ENCODE assay signal across 1 cellular context in the genomic region with DNA sequence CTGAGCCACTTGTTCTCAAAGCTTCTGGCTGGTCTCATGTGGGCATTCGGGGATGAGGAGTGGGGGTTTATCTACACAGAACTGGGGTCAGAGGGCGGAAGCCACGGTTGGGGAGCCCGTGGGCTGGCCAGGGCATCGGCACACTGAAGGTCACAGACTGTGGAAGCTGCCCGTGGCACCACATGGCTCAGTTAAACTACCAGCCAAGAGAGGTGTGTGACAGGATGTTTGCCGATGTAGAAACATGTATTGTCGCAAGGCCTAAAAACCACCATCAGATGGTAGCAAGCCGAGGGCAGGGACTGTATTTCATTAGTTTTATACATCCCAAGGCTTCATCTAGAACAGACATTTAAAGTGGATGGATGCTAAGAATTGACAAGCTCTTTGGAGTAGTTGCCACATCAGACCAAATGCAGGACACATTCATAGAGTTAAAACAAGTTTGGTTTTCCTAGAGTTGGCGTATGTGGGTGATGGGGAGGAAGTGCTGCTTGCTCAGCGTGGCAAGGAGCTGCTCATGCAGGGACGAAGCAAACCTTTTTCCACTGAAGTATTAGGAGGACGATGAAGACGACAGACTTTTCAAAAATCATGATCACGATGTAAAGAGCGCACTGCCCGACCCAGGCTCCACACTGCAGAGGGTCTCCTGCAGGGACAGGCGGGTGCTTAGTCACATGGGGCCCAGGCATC.
TF ChIP-seq lines count a peak whose summit lies in the region.

No MANE protein-coding gene starts in this region.

TF ChIP-seq in HepG2, 621 proteins besides CTCF, POLR2A, EP300 and RAD21:
- TF ChIP-seq DNMT3B (CRISPR knock-in tag; conservative IDR thresholded peaks at IDR 0.05) (no peak), GATA4 (IDR thresholded peaks at IDR 0.05; ENCODE audit: borderline replicate concordance, low read depth) (no peak), SRSF1 (optimal IDR thresholded peaks at IDR 0.05; ENCODE audit: low read depth, low read length) (no peak), MTF2 (CRISPR knock-in tag; IDR thresholded peaks at IDR 0.05; ENCODE audit: borderline replicate concordance) (no peak), ZNF713 (CRISPR knock-in tag; IDR thresholded peaks at IDR 0.05) (no peak), ZNF124 (CRISPR knock-in tag; IDR thresholded peaks at IDR 0.05) (no peak), SP140L (CRISPR knock-in tag; IDR thresholded peaks at IDR 0.05; ENCODE audit: borderline replicate concordance) (no peak), FOXA1 (IDR thresholded peaks at IDR 0.05) (no peak), FOXA1 (CRISPR knock-in tag; IDR thresholded peaks at IDR 0.05) (peak; percentile 36; the same call in 1 of the 2 replicates), ZNF3 (CRISPR knock-in tag; IDR thresholded peaks at IDR 0.05) (no peak), GATAD2A (CRISPR knock-in tag; IDR thresholded peaks at IDR 0.05) (0 out of 2 replicates have a peak, but pooled peaks have one; percentile 25), SMARCC2 (IDR thresholded peaks at IDR 0.05) (no peak)
- TF ChIP-seq, protein P1, sequence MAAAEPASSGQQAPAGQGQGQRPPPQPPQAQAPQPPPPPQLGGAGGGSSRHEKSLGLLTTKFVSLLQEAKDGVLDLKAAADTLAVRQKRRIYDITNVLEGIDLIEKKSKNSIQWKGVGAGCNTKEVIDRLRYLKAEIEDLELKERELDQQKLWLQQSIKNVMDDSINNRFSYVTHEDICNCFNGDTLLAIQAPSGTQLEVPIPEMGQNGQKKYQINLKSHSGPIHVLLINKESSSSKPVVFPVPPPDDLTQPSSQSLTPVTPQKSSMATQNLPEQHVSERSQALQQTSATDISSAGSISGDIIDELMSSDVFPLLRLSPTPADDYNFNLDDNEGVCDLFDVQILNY (CRISPR knock-in tag; conservative IDR thresholded peaks at IDR 0.05), result no peak
- TF ChIP-seq, protein P2, sequence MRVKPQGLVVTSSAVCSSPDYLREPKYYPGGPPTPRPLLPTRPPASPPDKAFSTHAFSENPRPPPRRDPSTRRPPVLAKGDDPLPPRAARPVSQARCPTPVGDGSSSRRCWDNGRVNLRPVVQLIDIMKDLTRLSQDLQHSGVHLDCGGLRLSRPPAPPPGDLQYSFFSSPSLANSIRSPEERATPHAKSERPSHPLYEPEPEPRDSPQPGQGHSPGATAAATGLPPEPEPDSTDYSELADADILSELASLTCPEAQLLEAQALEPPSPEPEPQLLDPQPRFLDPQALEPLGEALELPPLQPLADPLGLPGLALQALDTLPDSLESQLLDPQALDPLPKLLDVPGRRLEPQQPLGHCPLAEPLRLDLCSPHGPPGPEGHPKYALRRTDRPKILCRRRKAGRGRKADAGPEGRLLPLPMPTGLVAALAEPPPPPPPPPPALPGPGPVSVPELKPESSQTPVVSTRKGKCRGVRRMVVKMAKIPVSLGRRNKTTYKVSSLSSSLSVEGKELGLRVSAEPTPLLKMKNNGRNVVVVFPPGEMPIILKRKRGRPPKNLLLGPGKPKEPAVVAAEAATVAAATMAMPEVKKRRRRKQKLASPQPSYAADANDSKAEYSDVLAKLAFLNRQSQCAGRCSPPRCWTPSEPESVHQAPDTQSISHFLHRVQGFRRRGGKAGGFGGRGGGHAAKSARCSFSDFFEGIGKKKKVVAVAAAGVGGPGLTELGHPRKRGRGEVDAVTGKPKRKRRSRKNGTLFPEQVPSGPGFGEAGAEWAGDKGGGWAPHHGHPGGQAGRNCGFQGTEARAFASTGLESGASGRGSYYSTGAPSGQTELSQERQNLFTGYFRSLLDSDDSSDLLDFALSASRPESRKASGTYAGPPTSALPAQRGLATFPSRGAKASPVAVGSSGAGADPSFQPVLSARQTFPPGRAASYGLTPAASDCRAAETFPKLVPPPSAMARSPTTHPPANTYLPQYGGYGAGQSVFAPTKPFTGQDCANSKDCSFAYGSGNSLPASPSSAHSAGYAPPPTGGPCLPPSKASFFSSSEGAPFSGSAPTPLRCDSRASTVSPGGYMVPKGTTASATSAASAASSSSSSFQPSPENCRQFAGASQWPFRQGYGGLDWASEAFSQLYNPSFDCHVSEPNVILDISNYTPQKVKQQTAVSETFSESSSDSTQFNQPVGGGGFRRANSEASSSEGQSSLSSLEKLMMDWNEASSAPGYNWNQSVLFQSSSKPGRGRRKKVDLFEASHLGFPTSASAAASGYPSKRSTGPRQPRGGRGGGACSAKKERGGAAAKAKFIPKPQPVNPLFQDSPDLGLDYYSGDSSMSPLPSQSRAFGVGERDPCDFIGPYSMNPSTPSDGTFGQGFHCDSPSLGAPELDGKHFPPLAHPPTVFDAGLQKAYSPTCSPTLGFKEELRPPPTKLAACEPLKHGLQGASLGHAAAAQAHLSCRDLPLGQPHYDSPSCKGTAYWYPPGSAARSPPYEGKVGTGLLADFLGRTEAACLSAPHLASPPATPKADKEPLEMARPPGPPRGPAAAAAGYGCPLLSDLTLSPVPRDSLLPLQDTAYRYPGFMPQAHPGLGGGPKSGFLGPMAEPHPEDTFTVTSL (CRISPR knock-in tag; IDR thresholded peaks at IDR 0.05; ENCODE audit: borderline replicate concordance), result no peak
- TF ChIP-seq, protein P3, sequence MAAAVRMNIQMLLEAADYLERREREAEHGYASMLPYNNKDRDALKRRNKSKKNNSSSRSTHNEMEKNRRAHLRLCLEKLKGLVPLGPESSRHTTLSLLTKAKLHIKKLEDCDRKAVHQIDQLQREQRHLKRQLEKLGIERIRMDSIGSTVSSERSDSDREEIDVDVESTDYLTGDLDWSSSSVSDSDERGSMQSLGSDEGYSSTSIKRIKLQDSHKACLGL (CRISPR knock-in tag; IDR thresholded peaks at IDR 0.05), result no peak
- TF ChIP-seq, protein P4, sequence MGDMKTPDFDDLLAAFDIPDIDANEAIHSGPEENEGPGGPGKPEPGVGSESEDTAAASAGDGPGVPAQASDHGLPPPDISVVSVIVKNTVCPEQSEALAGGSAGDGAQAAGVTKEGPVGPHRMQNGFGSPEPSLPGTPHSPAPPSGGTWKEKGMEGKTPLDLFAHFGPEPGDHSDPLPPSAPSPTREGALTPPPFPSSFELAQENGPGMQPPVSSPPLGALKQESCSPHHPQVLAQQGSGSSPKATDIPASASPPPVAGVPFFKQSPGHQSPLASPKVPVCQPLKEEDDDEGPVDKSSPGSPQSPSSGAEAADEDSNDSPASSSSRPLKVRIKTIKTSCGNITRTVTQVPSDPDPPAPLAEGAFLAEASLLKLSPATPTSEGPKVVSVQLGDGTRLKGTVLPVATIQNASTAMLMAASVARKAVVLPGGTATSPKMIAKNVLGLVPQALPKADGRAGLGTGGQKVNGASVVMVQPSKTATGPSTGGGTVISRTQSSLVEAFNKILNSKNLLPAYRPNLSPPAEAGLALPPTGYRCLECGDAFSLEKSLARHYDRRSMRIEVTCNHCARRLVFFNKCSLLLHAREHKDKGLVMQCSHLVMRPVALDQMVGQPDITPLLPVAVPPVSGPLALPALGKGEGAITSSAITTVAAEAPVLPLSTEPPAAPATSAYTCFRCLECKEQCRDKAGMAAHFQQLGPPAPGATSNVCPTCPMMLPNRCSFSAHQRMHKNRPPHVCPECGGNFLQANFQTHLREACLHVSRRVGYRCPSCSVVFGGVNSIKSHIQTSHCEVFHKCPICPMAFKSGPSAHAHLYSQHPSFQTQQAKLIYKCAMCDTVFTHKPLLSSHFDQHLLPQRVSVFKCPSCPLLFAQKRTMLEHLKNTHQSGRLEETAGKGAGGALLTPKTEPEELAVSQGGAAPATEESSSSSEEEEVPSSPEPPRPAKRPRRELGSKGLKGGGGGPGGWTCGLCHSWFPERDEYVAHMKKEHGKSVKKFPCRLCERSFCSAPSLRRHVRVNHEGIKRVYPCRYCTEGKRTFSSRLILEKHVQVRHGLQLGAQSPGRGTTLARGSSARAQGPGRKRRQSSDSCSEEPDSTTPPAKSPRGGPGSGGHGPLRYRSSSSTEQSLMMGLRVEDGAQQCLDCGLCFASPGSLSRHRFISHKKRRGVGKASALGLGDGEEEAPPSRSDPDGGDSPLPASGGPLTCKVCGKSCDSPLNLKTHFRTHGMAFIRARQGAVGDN (CRISPR knock-in tag; IDR thresholded peaks at IDR 0.05), result 0 out of 2 replicates have a peak, but pooled peaks have one; percentile 16
- TF ChIP-seq, protein P5, sequence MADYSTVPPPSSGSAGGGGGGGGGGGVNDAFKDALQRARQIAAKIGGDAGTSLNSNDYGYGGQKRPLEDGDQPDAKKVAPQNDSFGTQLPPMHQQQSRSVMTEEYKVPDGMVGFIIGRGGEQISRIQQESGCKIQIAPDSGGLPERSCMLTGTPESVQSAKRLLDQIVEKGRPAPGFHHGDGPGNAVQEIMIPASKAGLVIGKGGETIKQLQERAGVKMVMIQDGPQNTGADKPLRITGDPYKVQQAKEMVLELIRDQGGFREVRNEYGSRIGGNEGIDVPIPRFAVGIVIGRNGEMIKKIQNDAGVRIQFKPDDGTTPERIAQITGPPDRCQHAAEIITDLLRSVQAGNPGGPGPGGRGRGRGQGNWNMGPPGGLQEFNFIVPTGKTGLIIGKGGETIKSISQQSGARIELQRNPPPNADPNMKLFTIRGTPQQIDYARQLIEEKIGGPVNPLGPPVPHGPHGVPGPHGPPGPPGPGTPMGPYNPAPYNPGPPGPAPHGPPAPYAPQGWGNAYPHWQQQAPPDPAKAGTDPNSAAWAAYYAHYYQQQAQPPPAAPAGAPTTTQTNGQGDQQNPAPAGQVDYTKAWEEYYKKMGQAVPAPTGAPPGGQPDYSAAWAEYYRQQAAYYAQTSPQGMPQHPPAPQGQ (CRISPR knock-in tag; IDR thresholded peaks at IDR 0.05; ENCODE audit: borderline replicate concordance), result no peak
- TF ChIP-seq, protein P6, sequence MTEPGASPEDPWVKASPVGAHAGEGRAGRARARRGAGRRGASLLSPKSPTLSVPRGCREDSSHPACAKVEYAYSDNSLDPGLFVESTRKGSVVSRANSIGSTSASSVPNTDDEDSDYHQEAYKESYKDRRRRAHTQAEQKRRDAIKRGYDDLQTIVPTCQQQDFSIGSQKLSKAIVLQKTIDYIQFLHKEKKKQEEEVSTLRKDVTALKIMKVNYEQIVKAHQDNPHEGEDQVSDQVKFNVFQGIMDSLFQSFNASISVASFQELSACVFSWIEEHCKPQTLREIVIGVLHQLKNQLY (CRISPR knock-in tag; IDR thresholded peaks at IDR 0.05), result no peak
- TF ChIP-seq, protein P7, sequence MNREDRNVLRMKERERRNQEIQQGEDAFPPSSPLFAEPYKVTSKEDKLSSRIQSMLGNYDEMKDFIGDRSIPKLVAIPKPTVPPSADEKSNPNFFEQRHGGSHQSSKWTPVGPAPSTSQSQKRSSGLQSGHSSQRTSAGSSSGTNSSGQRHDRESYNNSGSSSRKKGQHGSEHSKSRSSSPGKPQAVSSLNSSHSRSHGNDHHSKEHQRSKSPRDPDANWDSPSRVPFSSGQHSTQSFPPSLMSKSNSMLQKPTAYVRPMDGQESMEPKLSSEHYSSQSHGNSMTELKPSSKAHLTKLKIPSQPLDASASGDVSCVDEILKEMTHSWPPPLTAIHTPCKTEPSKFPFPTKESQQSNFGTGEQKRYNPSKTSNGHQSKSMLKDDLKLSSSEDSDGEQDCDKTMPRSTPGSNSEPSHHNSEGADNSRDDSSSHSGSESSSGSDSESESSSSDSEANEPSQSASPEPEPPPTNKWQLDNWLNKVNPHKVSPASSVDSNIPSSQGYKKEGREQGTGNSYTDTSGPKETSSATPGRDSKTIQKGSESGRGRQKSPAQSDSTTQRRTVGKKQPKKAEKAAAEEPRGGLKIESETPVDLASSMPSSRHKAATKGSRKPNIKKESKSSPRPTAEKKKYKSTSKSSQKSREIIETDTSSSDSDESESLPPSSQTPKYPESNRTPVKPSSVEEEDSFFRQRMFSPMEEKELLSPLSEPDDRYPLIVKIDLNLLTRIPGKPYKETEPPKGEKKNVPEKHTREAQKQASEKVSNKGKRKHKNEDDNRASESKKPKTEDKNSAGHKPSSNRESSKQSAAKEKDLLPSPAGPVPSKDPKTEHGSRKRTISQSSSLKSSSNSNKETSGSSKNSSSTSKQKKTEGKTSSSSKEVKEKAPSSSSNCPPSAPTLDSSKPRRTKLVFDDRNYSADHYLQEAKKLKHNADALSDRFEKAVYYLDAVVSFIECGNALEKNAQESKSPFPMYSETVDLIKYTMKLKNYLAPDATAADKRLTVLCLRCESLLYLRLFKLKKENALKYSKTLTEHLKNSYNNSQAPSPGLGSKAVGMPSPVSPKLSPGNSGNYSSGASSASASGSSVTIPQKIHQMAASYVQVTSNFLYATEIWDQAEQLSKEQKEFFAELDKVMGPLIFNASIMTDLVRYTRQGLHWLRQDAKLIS (CRISPR knock-in tag; IDR thresholded peaks at IDR 0.05), result no peak
TF ChIP-seq in HepG2: peak in this region for 3.
